In genomic region chr2:38091757-38092156, GRCh38 we compare ENCODE assay signal across 15 cellular contexts. TPM values are rescaled to one million over a fixed set of nuclear protein-coding genes. Genes with fewer than 3 reads are reported as not detected.
DNase-seq lines count a peak whose midpoint lies in the region; ATAC-seq and TF ChIP-seq lines count a peak whose summit lies in the region.
"Had no signal": no experiment of that assay in that cellular context is flagged by ENCODE, and none has a peak within 500 bp of the region (broad histone marks: within the 10 kb centered on the region; RNA-seq: fewer than 3 reads in every experiment).

No MANE protein-coding gene starts in this region.

- DNase-seq in NCI-H524 (lab: John Stamatoyannopoulos, UW) (peak; percentile 93 to 98), esophagus squamous epithelium (lab: John Stamatoyannopoulos, UW) (no peak), osteoblast (ENCODE audit: insufficient read length, low spot score, missing footprints) (peak; percentile 43), H7 (no peak), NCI-H2196 treated with DMSO at 0.1 percent for 48 hours (lab: John Stamatoyannopoulos, UW; ENCODE audit: unreplicated experiment) (no peak), glomerular visceral epithelial cell (ENCODE audit: extremely low spot score) (no peak)
- DNase-seq: activated CD4-positive, CD25-positive, alpha-beta regulatory T cell treated with anti-CD3 and anti-CD28 coated beads, Interleukin-2, amount 50 U/mL, for 72 hours; activated gamma-delta T cell treated with Interleukin-2 at 50 U/mL for 16 hours; CD8-positive, alpha-beta T cell; hypothalamus; NCI-H1930; NCI-H774 had no signal

- H3K4me3 ChIP-seq in ACC112 (ENCODE audit: low read depth, low read length) (no peak overlapping the region), esophagus squamous epithelium (no peak overlapping the region), osteoblast (ENCODE audit: insufficient read depth, low read length) (no peak overlapping the region), H7 (ENCODE audit: insufficient read depth, low read depth, low read length) (no peak overlapping the region)

- no peaks in the 10 kb centered on the region for H3K27me3 ChIP-seq in ACC112 (ENCODE audit: insufficient read depth, low read length)
- H3K27me3 ChIP-seq in esophagus squamous epithelium: peaks cover 0 to 17% (median 0%) of the 10 kb centered on the region in 4 donors
- peaks cover 3% of the 10 kb centered on the region for H3K27me3 ChIP-seq in osteoblast (ENCODE audit: insufficient read depth, low read length)
- peaks cover 19% of the 10 kb centered on the region for H3K27me3 ChIP-seq in H7 (ENCODE audit: control insufficient read depth, insufficient read depth, low read length)

- no peak for ATAC-seq in GM19324 (IDR thresholded peaks at IDR 0.05; ENCODE audit: low FRiP score, unreplicated experiment)
- ATAC-seq: CD8-positive, alpha-beta T cell had no signal

- no peaks in the 10 kb centered on the region for H4K20me1 ChIP-seq in osteoblast (ENCODE audit: insufficient read depth, low read length)

- no peaks in the 10 kb centered on the region for H3K79me2 ChIP-seq in ACC112 (ENCODE audit: control insufficient read depth, insufficient read depth, low read length, unreplicated experiment)
- H3K79me2 ChIP-seq in osteoblast (ENCODE audit: insufficient read depth, low read length): no peaks in the 10 kb centered on the region

- no peak for TF ChIP-seq CTCF in esophagus squamous epithelium (IDR thresholded peaks at IDR 0.05)
- TF ChIP-seq CTCF in osteoblast (IDR thresholded peaks at IDR 0.05; ENCODE audit: extremely low read depth, low read depth, low read length): no peak

- no peaks in the 10 kb centered on the region for H3K9me3 ChIP-seq in esophagus squamous epithelium
- H3K9me3 ChIP-seq in osteoblast (ENCODE audit: low read depth, low read length): no peaks in the 10 kb centered on the region

- peak overlapping the region; percentile 54 for H3K4me2 ChIP-seq in osteoblast (ENCODE audit: insufficient read depth, low read length)

- peak overlapping the region; percentile 80 for H3K27ac ChIP-seq in ACC112 (ENCODE audit: low read depth, low read length)
- H3K27ac ChIP-seq in esophagus squamous epithelium: peak overlapping the region; percentile 16 to 86 (median 71)
- H3K27ac ChIP-seq in osteoblast (ENCODE audit: low read depth, low read length): peak overlapping the region; percentile 93

- intact Hi-C loops in esophagus squamous epithelium (cut with DNase I): no loop called here

- H3K36me3 ChIP-seq in ACC112 (ENCODE audit: insufficient read depth, low read length) (no peaks in the 10 kb centered on the region), esophagus squamous epithelium (no peaks in the 10 kb centered on the region), osteoblast (ENCODE audit: insufficient read depth, low read length) (no peaks in the 10 kb centered on the region), H7 (replicated peaks; ENCODE audit: control insufficient read depth, insufficient read depth, low read length) (no peaks in the 10 kb centered on the region)

- H3K4me1 ChIP-seq in ACC112 (ENCODE audit: control insufficient read depth, insufficient read depth, low read length, unreplicated experiment) (peaks cover 28% of the 10 kb centered on the region), esophagus squamous epithelium (peaks cover 20 to 56% (median 42%) of the 10 kb centered on the region in 3 donors), osteoblast (ENCODE audit: insufficient read depth, low read length) (peaks cover 37% of the 10 kb centered on the region)

- no peak for TF ChIP-seq POLR2A in esophagus squamous epithelium (IDR thresholded peaks at IDR 0.05)

- H2AFZ ChIP-seq in ACC112 (ENCODE audit: low read length, unreplicated experiment) (peak overlapping the region; percentile 31), osteoblast (ENCODE audit: low read length) (peak overlapping the region; percentile 64)

- WGBS in esophagus squamous epithelium, 2 donors: 91 to 93% methylated on average over 5 of the region's 5 CpGs

RNA-seq across cellular contexts. Expression of gene CYP1B1, which starts 15.8 kb away (rescaled TPM):
- total RNA-seq in esophagus squamous epithelium (10 to 100 TPM in 2 of 4 donors, 1 to 10 TPM in 2; 1.0 to 20.6 (median 12.8) TPM), osteoblast (827 and 849 TPM in 2 replicates)
- total RNA-seq in H7 (2014; rRNA removed; shearing (Covaris generic)): 7.3 and 9.2 TPM in 2 replicates
- total RNA-seq: CD8-positive, alpha-beta T cell; HT1080 had no signal

Comparison
In these comparisons a context has a peak if more than half of its experiments do, and no peak if none do; other contexts are left out.
1. DNase-seq: peak in NCI-H524 (2 of 2) and osteoblast (single experiment); none in esophagus squamous epithelium (single experiment), H7 (single experiment), NCI-H2196 treated with DMSO at 0.1 percent for 48 hours (single experiment) and glomerular visceral epithelial cell (single experiment).
2. RNA of gene CYP1B1, which starts 15.8 kb away (total RNA-seq): 827 to 849 TPM in osteoblast; 1.0 to 20.6 TPM in esophagus squamous epithelium and 7.3 to 9.2 TPM in H7; every median in the first group is over 10 times any median in the second.
3. Peak in every context shown above with its lines, with median percentiles within 50 percentile points of each other: H3K27ac ChIP-seq.